Comparison of ENCODE assay signal across 8 cellular contexts in the genomic region with DNA sequence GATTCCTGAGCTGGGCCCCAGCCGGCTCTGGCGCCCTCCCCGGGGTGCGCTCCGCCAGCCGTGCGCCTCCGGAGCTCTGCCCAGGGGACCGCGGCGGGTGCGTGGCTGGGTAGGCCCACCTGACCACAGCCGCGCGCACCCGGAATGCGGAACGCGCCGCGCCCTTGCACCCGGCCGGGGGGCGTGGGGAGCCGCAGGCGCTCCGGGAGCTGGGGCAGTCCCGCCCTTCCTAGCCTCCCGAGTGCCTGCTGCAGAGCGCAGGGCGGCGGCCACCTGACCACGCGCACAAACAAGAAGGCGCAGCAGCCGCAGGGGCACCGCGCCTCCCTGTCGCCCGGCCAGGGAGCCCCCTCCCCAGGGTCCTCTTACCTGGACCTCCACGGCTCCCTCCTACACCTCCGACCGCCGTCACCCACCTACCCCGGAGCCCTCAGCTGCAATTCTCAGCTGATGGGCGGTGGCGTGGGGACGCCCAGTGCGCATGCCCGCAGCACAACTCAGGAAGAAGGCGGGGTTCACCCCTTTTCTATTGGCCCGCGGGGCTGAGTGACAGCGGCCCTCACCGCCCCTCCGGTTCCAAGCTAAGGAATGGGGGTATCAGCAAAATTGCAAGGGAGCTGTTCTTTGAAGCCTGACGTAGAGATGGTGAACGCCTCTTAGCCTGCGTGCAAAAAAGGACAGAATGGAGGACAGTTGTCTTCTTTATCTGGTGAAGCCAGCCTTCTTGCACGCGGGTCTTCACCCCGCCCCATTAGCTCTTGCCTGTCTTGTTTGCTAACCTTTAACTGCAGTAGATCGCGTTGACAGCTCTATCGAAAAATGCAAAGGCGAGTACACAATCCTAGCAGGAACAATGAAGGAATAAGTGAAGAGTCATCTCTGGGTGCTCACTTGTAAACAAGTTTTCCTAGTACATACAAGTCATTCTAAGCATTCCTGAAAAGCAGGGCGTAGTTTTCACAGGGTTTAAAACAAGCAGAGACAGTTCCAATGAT. TPM values are rescaled to one million over a fixed set of nuclear protein-coding genes. Genes with fewer than 3 reads are reported as not detected.
DNase-seq lines count a peak whose midpoint lies in the region; ATAC-seq and TF ChIP-seq lines count a peak whose summit lies in the region.

A gene with protein sequence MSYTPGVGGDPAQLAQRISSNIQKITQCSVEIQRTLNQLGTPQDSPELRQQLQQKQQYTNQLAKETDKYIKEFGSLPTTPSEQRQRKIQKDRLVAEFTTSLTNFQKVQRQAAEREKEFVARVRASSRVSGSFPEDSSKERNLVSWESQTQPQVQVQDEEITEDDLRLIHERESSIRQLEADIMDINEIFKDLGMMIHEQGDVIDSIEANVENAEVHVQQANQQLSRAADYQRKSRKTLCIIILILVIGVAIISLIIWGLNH (minus strand): TSS at position 479 of the 995 bp plus-strand sequence. CDS start 9,586 bp downstream, outside the sequence.

- H3K23me2 ChIP-seq in H9 (ENCODE audit: insufficient read length, low read depth, low read length, poor library complexity, severe bottlenecking): no peaks in the 10 kb centered on the region

- no peak within 1 kb of the TSS for H4K91ac ChIP-seq in H9 (ENCODE audit: insufficient read length, low read depth, low read length)

- H3K18ac ChIP-seq in H9 (ENCODE audit: insufficient read length, low read depth, low read length): no peak within 1 kb of the TSS

- H3K27me3 ChIP-seq in H9 (ENCODE audit: insufficient read depth, low read length) (no peaks in the 10 kb centered on the region), MG63 (0 out of 2 replicates have a peak, but pooled peaks cover 2% of the 10 kb centered on the region), SJCRH30 (no peaks in the 10 kb centered on the region), neural cell (ENCODE audit: insufficient read depth, low read depth, low read length) (no peaks in the 10 kb centered on the region)

- H3K23ac ChIP-seq in H9 (ENCODE audit: insufficient read length, low read depth, low read length): no peak within 1 kb of the TSS

- no peak within 1 kb of the TSS for H2BK20ac ChIP-seq in H9 (ENCODE audit: low read depth, low read length, poor library complexity, severe bottlenecking)

- H3K4ac ChIP-seq in H9 (ENCODE audit: low read depth, low read length): no peak within 1 kb of the TSS

- H4K20me1 ChIP-seq in H9 (ENCODE audit: control insufficient read depth, insufficient read depth, insufficient read length) (no peaks in the 10 kb centered on the region), neural cell (ENCODE audit: insufficient read depth) (no peaks in the 10 kb centered on the region)

- H3K9ac ChIP-seq in H9 (ENCODE audit: extremely low read depth, insufficient read length, low read length): no peak within 1 kb of the TSS
- peak within 1 kb of the TSS; percentile 84 for H3K9ac ChIP-seq in neural cell (ENCODE audit: low read length)

- peak; percentile 97 for DNase-seq in G401 (ENCODE audit: low spot score)
- DNase-seq in H9: peak; percentile 92
- DNase-seq in MG63: peak; percentile 85
- peak; percentile 87 to 92 for DNase-seq in SJCRH30
- peak; percentile 78 for DNase-seq in activated gamma-delta T cell treated with anti-CD3 and anti-CD28 coated beads, Interleukin-2, amount 50 U/mL, for 16 hours (ENCODE audit: low read depth)
- peak; percentile 86 for DNase-seq in fibroblast of villous mesenchyme (ENCODE audit: low read depth)
- peak; percentile 85 to 86 for DNase-seq in stimulated activated naive CD8-positive, alpha-beta T cell treated with anti-CD3 and anti-CD28 coated beads, Interleukin-15, amount 100 ng/mL, for 72 hours

- no peak within 1 kb of the TSS for H2BK12ac ChIP-seq in H9 (ENCODE audit: insufficient read length, low read depth, low read length)

- H2BK15ac ChIP-seq in H9 (ENCODE audit: low read depth, low read length): no peak within 1 kb of the TSS

- H2BK120ac ChIP-seq in H9 (ENCODE audit: low read depth, low read length, poor library complexity, severe bottlenecking): no peak within 1 kb of the TSS

- H3F3A ChIP-seq in neural cell (ENCODE audit: insufficient read depth, low read length, poor library complexity, severe bottlenecking): no peaks in the 10 kb centered on the region

- peaks cover 13% of the 10 kb centered on the region for H3K27me3 Mint-ChIP-seq in H9 (ENCODE audit: low read depth)
- H3K27me3 Mint-ChIP-seq in stimulated activated naive CD8-positive, alpha-beta T cell treated with anti-CD3 and anti-CD28 coated beads, Interleukin-15, amount 100 ng/mL, for 72 hours: peaks cover 17% of the 10 kb centered on the region

- no peak within 1 kb of the TSS for H4K5ac ChIP-seq in H9 (ENCODE audit: insufficient read length, low read depth, low read length)

- no peaks in the 10 kb centered on the region for H3K9me3 Mint-ChIP-seq in H9
- no peaks in the 10 kb centered on the region for H3K9me3 Mint-ChIP-seq in stimulated activated naive CD8-positive, alpha-beta T cell treated with anti-CD3 and anti-CD28 coated beads, Interleukin-15, amount 100 ng/mL, for 72 hours

- H3K27ac ChIP-seq in H9 (ENCODE audit: insufficient read length, low read depth, low read length) (no peak within 1 kb of the TSS), SJCRH30 (peak within 1 kb of the TSS; percentile 45), neural cell (ENCODE audit: low read length) (peak within 1 kb of the TSS; percentile 83)

- H3K4me2 ChIP-seq in H9 (ENCODE audit: insufficient read depth, insufficient read length, low read length) (peak within 1 kb of the TSS; percentile 78), neural cell (ENCODE audit: low read length) (peak within 1 kb of the TSS; percentile 76)

- peaks cover 3% of the 10 kb centered on the region for H3K79me1 ChIP-seq in H9 (ENCODE audit: insufficient read depth, low read depth, low read length, poor library complexity, severe bottlenecking)

- H3K36me3 Mint-ChIP-seq in H9 (ENCODE audit: insufficient read depth in 1 of 3, low read depth in 3 of 3): peaks cover 0 to 8% (median 5%) of the 10 kb centered on the region in 3 experiments; a peak in 3 of 7 replicates

- H3K4me3 Mint-ChIP-seq in H9: peak within 1 kb of the TSS; percentile 91 to 97
- H3K4me3 Mint-ChIP-seq in stimulated activated naive CD8-positive, alpha-beta T cell treated with anti-CD3 and anti-CD28 coated beads, Interleukin-15, amount 100 ng/mL, for 72 hours: peak within 1 kb of the TSS; percentile 93 to 94

- peaks cover 4% of the 10 kb centered on the region; the same call in 1 of the 2 replicates for H3K79me2 ChIP-seq in H9 (ENCODE audit: insufficient read depth, low read length)
- peaks cover 42% of the 10 kb centered on the region for H3K79me2 ChIP-seq in neural cell (replicated peaks; ENCODE audit: insufficient read depth, low read length)

- H2BK5ac ChIP-seq in H9 (ENCODE audit: insufficient read length, low read length): no peak within 1 kb of the TSS

- no peak within 1 kb of the TSS for H3K56ac ChIP-seq in H9 (ENCODE audit: insufficient read length, low read depth, low read length)

- peaks cover 16% of the 10 kb centered on the region in 2 experiments for H3K4me1 Mint-ChIP-seq in H9
- H3K4me1 Mint-ChIP-seq in stimulated activated naive CD8-positive, alpha-beta T cell treated with anti-CD3 and anti-CD28 coated beads, Interleukin-15, amount 100 ng/mL, for 72 hours: peaks cover 28% of the 10 kb centered on the region

- TF ChIP-seq EP300 in neural cell (conservative IDR thresholded peaks at IDR 0.05; ENCODE audit: poor library complexity, severe bottlenecking): peak; percentile 44

- H3K14ac ChIP-seq in H9 (ENCODE audit: insufficient read depth, low read length): no peak within 1 kb of the TSS

- H3K27ac Mint-ChIP-seq in H9: peak within 1 kb of the TSS; percentile 81 to 86 (median 85); a peak in 3 of 7 replicates
- peak within 1 kb of the TSS; percentile 87 to 93 for H3K27ac Mint-ChIP-seq in stimulated activated naive CD8-positive, alpha-beta T cell treated with anti-CD3 and anti-CD28 coated beads, Interleukin-15, amount 100 ng/mL, for 72 hours

- WGBS in H9 (ENCODE audit: extremely low coverage, insufficient read length, low lambda C conversion rate): no CpG with 5 or more reads among the region's 67 CpGs

- H4K8ac ChIP-seq in H9 (replicated peaks; ENCODE audit: insufficient read length, low read depth, low read length): no peak within 1 kb of the TSS

- in situ Hi-C loops in G401 (cut with HindIII; ENCODE audit: low sequenced_read_pairs): no loop called here

- H3K9me3 ChIP-seq in H9 (ENCODE audit: control insufficient read depth, low read depth, low read length) (no peaks in the 10 kb centered on the region), MG63 (no peaks in the 10 kb centered on the region), SJCRH30 (replicated peaks) (no peaks in the 10 kb centered on the region), neural cell (ENCODE audit: low read length) (no peaks in the 10 kb centered on the region)

- H3K36me3 ChIP-seq in MG63: 0 out of 2 replicates have a peak, but pooled peaks cover 2% of the 10 kb centered on the region
- H3K36me3 ChIP-seq in SJCRH30: no peaks in the 10 kb centered on the region
- H3K36me3 ChIP-seq in neural cell (ENCODE audit: insufficient read depth, low read length): no peaks in the 10 kb centered on the region

- H3T11ph ChIP-seq in H9 (ENCODE audit: low read length): no peak within 1 kb of the TSS

- H2AFZ ChIP-seq in H9 (ENCODE audit: low read length) (peak within 1 kb of the TSS; percentile 95), neural cell (ENCODE audit: low read depth, low read length) (peak within 1 kb of the TSS; percentile 88)

- TF ChIP-seq CTCF in H9 (conservative IDR thresholded peaks at IDR 0.05): no peak
- no peak for TF ChIP-seq CTCF in fibroblast of villous mesenchyme (IDR thresholded peaks at IDR 0.05; ENCODE audit: insufficient read depth, low read depth, low read length)
- TF ChIP-seq CTCF in neural cell (IDR thresholded peaks at IDR 0.05; ENCODE audit: poor library complexity, severe bottlenecking): peak; percentile 22

- H3K9me2 ChIP-seq in neural cell (ENCODE audit: insufficient read depth, low read length): no peaks in the 10 kb centered on the region

- H3K4me1 ChIP-seq in H9 (ENCODE audit: insufficient read depth, low read length) (no peaks in the 10 kb centered on the region; the same call in 1 of the 2 replicates), SJCRH30 (no peaks in the 10 kb centered on the region)

- no peak within 1 kb of the TSS for H2AK5ac ChIP-seq in H9 (ENCODE audit: insufficient read length, low read length)

- peak; percentile 15 for TF ChIP-seq RAD21 in neural cell (conservative IDR thresholded peaks at IDR 0.05)

- ATAC-seq in stimulated activated naive CD8-positive, alpha-beta T cell treated with anti-CD3 and anti-CD28 coated beads, Interleukin-15, amount 100 ng/mL, for 72 hours: peak; percentile 96

- H3K4me3 ChIP-seq in MG63 (peak within 1 kb of the TSS; percentile 96), SJCRH30 (peak within 1 kb of the TSS; percentile 100), fibroblast of villous mesenchyme (ENCODE audit: low read depth, low read length) (peak within 1 kb of the TSS; percentile 81), neural cell (ENCODE audit: low read length) (peak within 1 kb of the TSS; percentile 85)

RNA-seq across cellular contexts. Expression of the gene that starts here (rescaled TPM):
- total RNA-seq in G401 (2014; rRNA removed; shearing (Covaris generic)): 1.4 and 3.5 TPM in 2 replicates
- 26.8 and 30.0 TPM in 2 replicates for total RNA-seq in H9 (2021)
- total RNA-seq in MG63 (2014; rRNA removed; shearing (Covaris generic); ENCODE audit: low replicate concordance): 4.7 and 9.5 TPM in 2 replicates
- total RNA-seq in SJCRH30 (2014; rRNA removed; shearing (Covaris generic)): 17.3 and 18.6 TPM in 2 replicates
- total RNA-seq in fibroblast of villous mesenchyme: 16.8 and 27.2 TPM in 2 replicates
- 79.5 and 80.6 TPM in 2 replicates for polyA plus RNA-seq in neural cell
- polyA minus RNA-seq in neural cell: 102 and 138 TPM in 2 replicates
